Comparison of ENCODE assay signal across 8 cellular contexts in genomic region chr2:15591692-15592463, GRCh38. TPM values are rescaled to one million over a fixed set of nuclear protein-coding genes. Genes with fewer than 3 reads are reported as not detected.
DNase-seq lines count a peak whose midpoint lies in the region; ATAC-seq and TF ChIP-seq lines count a peak whose summit lies in the region.

DDX1 (plus strand) TSS chr2:15591868; CDS start chr2:15591934, 66 bp downstream.

- H3K4me1 Mint-ChIP-seq in GM23338, result peaks cover 14% of the 10 kb centered on the region
- peaks cover 35% of the 10 kb centered on the region for H3K4me1 Mint-ChIP-seq in stimulated activated naive CD8-positive, alpha-beta T cell treated with anti-CD3 and anti-CD28 coated beads, Interleukin-15, amount 100 ng/mL, for 72 hours

- H3K27ac Mint-ChIP-seq in GM23338, result peak within 1 kb of the TSS; percentile 96
- H3K27ac Mint-ChIP-seq in stimulated activated naive CD8-positive, alpha-beta T cell treated with anti-CD3 and anti-CD28 coated beads, Interleukin-15, amount 100 ng/mL, for 72 hours, result peak within 1 kb of the TSS; percentile 95 to 99

- H3K27ac ChIP-seq in GM23338 (ENCODE audit: low read depth), result peak within 1 kb of the TSS; percentile 90
- peak within 1 kb of the TSS; percentile 78 for H3K27ac ChIP-seq in RWPE2 (ENCODE audit: poor library complexity, severe bottlenecking)
- H3K27ac ChIP-seq in neural cell (ENCODE audit: low read length), result peak within 1 kb of the TSS; percentile 91

- peak within 1 kb of the TSS; percentile 94 for H3K4me3 Mint-ChIP-seq in GM23338
- peak within 1 kb of the TSS; percentile 86 to 97 for H3K4me3 Mint-ChIP-seq in stimulated activated naive CD8-positive, alpha-beta T cell treated with anti-CD3 and anti-CD28 coated beads, Interleukin-15, amount 100 ng/mL, for 72 hours

- TF ChIP-seq RAD21 in neural cell (conservative IDR thresholded peaks at IDR 0.05), result peak; percentile 58

- H4K20me1 ChIP-seq in GM23338 (replicated peaks; ENCODE audit: insufficient read depth) (peaks cover 16% of the 10 kb centered on the region), neural cell (ENCODE audit: insufficient read depth) (no peaks in the 10 kb centered on the region)

- peaks cover 40% of the 10 kb centered on the region for H3K79me2 ChIP-seq in GM23338 (replicated peaks; ENCODE audit: insufficient read depth)
- H3K79me2 ChIP-seq in neural cell (replicated peaks; ENCODE audit: insufficient read depth, low read length), result peaks cover 29% of the 10 kb centered on the region

- H3K9ac ChIP-seq in neural cell (ENCODE audit: low read length), result peak within 1 kb of the TSS; percentile 96

- H3K4me1 ChIP-seq in GM23338 (ENCODE audit: insufficient read depth), result peaks cover 11% of the 10 kb centered on the region
- H3K4me1 ChIP-seq in RWPE2 (ENCODE audit: insufficient read depth, poor library complexity, severe bottlenecking), result peaks cover 5% of the 10 kb centered on the region

- ATAC-seq in GM23338, result peak; percentile 95
- ATAC-seq in RWPE2 (ENCODE audit: low read depth), result peak; percentile 93
- ATAC-seq in stimulated activated naive CD8-positive, alpha-beta T cell treated with anti-CD3 and anti-CD28 coated beads, Interleukin-15, amount 100 ng/mL, for 72 hours, result peak; percentile 98

- H3K27me3 Mint-ChIP-seq in GM23338 (ENCODE audit: insufficient read depth, low read depth, poor library complexity), result no peaks in the 10 kb centered on the region
- no peaks in the 10 kb centered on the region for H3K27me3 Mint-ChIP-seq in stimulated activated naive CD8-positive, alpha-beta T cell treated with anti-CD3 and anti-CD28 coated beads, Interleukin-15, amount 100 ng/mL, for 72 hours

- TF ChIP-seq CTCF in GM23338 (conservative IDR thresholded peaks at IDR 0.05; ENCODE audit: low read depth in 2 of 2), result no peak
- no peak for TF ChIP-seq CTCF in RWPE2 (IDR thresholded peaks at IDR 0.05; ENCODE audit: poor library complexity, severe bottlenecking)
- TF ChIP-seq CTCF in fibroblast of the aortic adventitia (IDR thresholded peaks at IDR 0.05; ENCODE audit: insufficient read depth, low read length), result no peak
- TF ChIP-seq CTCF in neural cell (IDR thresholded peaks at IDR 0.05; ENCODE audit: poor library complexity, severe bottlenecking), result peak; percentile 35

- TF ChIP-seq EP300 in neural cell (conservative IDR thresholded peaks at IDR 0.05; ENCODE audit: poor library complexity, severe bottlenecking), result peak; percentile 45

- peak within 1 kb of the TSS; percentile 95 for H3K4me2 ChIP-seq in GM23338
- H3K4me2 ChIP-seq in neural cell (ENCODE audit: low read length), result peak within 1 kb of the TSS; percentile 88

- no peaks in the 10 kb centered on the region for H3K9me3 ChIP-seq in RWPE2 (ENCODE audit: severe bottlenecking)
- no peaks in the 10 kb centered on the region for H3K9me3 ChIP-seq in neural cell (ENCODE audit: low read length)

- DNase-seq in EL (peak; percentile 84), GM23338 (ENCODE audit: low spot score) (peak; percentile 89), Kasumi-1 (lab: John Stamatoyannopoulos, UW) (peak; percentile 75 to 83), RWPE2 (ENCODE audit: low spot score) (peak; percentile 85), fibroblast of the aortic adventitia (ENCODE audit: low read depth) (peak; percentile 82)
- peak; percentile 95 for DNase-seq in activated effector memory CD4-positive, alpha-beta T cell treated with anti-CD3 and anti-CD28 coated beads, Interleukin-2, amount 50 U/mL, for 16 hours
- peak; percentile 88 to 89 for DNase-seq in stimulated activated naive CD8-positive, alpha-beta T cell treated with anti-CD3 and anti-CD28 coated beads, Interleukin-15, amount 100 ng/mL, for 72 hours

- H3K36me3 Mint-ChIP-seq in GM23338 (ENCODE audit: low read depth), result peaks cover 19% of the 10 kb centered on the region

- H3K9me2 ChIP-seq in GM23338 (ENCODE audit: insufficient read depth) (no peaks in the 10 kb centered on the region), neural cell (ENCODE audit: insufficient read depth, low read length) (no peaks in the 10 kb centered on the region)

- H2AFZ ChIP-seq in GM23338, result peak within 1 kb of the TSS; percentile 94
- peak within 1 kb of the TSS; percentile 89 for H2AFZ ChIP-seq in neural cell (ENCODE audit: low read depth, low read length)

- H3K27me3 ChIP-seq in GM23338 (ENCODE audit: insufficient read depth) (no peaks in the 10 kb centered on the region), RWPE2 (ENCODE audit: insufficient read depth, poor library complexity, severe bottlenecking) (no peaks in the 10 kb centered on the region), neural cell (ENCODE audit: insufficient read depth, low read depth, low read length) (no peaks in the 10 kb centered on the region)

- H3F3A ChIP-seq in GM23338 (replicated peaks; ENCODE audit: low read depth) (no peaks in the 10 kb centered on the region), neural cell (ENCODE audit: insufficient read depth, low read length, poor library complexity, severe bottlenecking) (no peaks in the 10 kb centered on the region)

- no peaks in the 10 kb centered on the region; the same call in 2 of the 3 replicates for H3K9me3 Mint-ChIP-seq in GM23338
- H3K9me3 Mint-ChIP-seq in stimulated activated naive CD8-positive, alpha-beta T cell treated with anti-CD3 and anti-CD28 coated beads, Interleukin-15, amount 100 ng/mL, for 72 hours, result no peaks in the 10 kb centered on the region

- H3K36me3 ChIP-seq in GM23338 (ENCODE audit: insufficient read depth) (peaks cover 25% of the 10 kb centered on the region), RWPE2 (ENCODE audit: low read depth) (peaks cover 33% of the 10 kb centered on the region), neural cell (ENCODE audit: insufficient read depth, low read length) (peaks cover 5% of the 10 kb centered on the region)

- H3K4me3 ChIP-seq in GM23338 (peak within 1 kb of the TSS; percentile 94), RWPE2 (ENCODE audit: severe bottlenecking) (peak within 1 kb of the TSS; percentile 81), fibroblast of the aortic adventitia (ENCODE audit: low read depth, low read length) (peak within 1 kb of the TSS; percentile 88), neural cell (ENCODE audit: low read length) (peak within 1 kb of the TSS; percentile 91)

TF ChIP-seq in GM23338, 12 proteins besides CTCF, POLR2A, EP300 and RAD21 (continues in another document):
- TF ChIP-seq STAT1 (IDR thresholded peaks at IDR 0.05; ENCODE audit: unreplicated experiment) (no peak), JUNB (IDR thresholded peaks at IDR 0.05; ENCODE audit: unreplicated experiment) (no peak)

TF ChIP-seq in neural cell, 6 proteins besides CTCF, POLR2A, EP300 and RAD21:
- TF ChIP-seq SMC3 (conservative IDR thresholded peaks at IDR 0.05; ENCODE audit: poor library complexity), result peak; percentile 57
- peak; percentile 11 for TF ChIP-seq REST (IDR thresholded peaks at IDR 0.05; ENCODE audit: borderline replicate concordance)
- no peak for TF ChIP-seq EZH2 (IDR thresholded peaks at IDR 0.05; ENCODE audit: borderline replicate concordance, insufficient read depth, low read length, poor library complexity, severe bottlenecking)
- TF ChIP-seq TAF1 (IDR thresholded peaks at IDR 0.05; ENCODE audit: low read depth), result peak; percentile 95
- TF ChIP-seq MXI1 (conservative IDR thresholded peaks at IDR 0.05; ENCODE audit: poor library complexity, severe bottlenecking), result peak; percentile 94
- TF ChIP-seq POLR2AphosphoS5 (IDR thresholded peaks at IDR 0.05), result peak; percentile 96

RNA-seq across cellular contexts. Expression of gene DDX1, which starts in this region (rescaled TPM):
- 102 and 106 TPM in 2 replicates for total RNA-seq in GM23338 (2014; rRNA removed; shearing (Covaris generic))
- polyA plus RNA-seq in GM23338 (2016; fragmentation: Nextera tagmentation; extraction: Ambion mirVana) (88.1 and 99.9 TPM in 2 replicates), neural cell (141 and 159 TPM in 2 replicates)
- 110 and 114 TPM in 2 replicates for total RNA-seq in fibroblast of the aortic adventitia (ENCODE audit: low replicate concordance)
- polyA minus RNA-seq in neural cell, result 167 TPM in 2 replicates

Comparison
In these comparisons a context has a peak if more than half of its experiments do, and no peak if none do; other contexts are left out.
1. Peak in every context shown above with its lines: DNase-seq, ATAC-seq, H3K4me3 ChIP-seq and H3K27ac ChIP-seq.